ENCODE assay signal across 7 cellular contexts in the genomic region with DNA sequence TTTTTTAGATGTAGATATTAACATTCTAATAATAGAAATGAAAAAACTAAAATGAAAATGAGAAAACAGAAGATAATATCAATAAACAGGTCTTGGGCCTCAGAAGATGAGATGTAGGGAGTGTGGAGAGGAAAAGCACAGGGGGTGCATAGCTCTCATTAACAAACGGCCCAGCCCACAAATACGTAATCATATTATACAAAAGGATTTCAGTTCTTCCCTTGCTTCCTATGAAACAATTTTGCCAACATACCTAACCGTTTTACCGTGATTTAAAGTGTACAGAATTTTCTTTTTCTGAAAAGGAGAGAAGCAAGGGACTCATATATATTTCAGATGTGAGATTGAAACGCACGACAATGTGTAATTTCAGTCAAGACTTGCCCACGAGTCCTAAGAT.
A peak's percentile ranks its signal among the peaks of the same experiment; 100 is the strongest.
DNase-seq lines count a peak whose midpoint lies in the region; ATAC-seq and TF ChIP-seq lines count a peak whose summit lies in the region.

No MANE protein-coding gene starts in this region.

- 2 to 6% methylated on average over 7 of the region's 7 CpGs for WGBS in body of pancreas, 2 donors
- WGBS in lower leg skin, 2 donors, result 2 to 3% methylated on average over 7 of the region's 7 CpGs

- H3K36me3 ChIP-seq in body of pancreas (replicated peaks in 1 of 2; ENCODE audit: insufficient read depth in 1 of 2, low read depth in 2 of 2) (no peaks in the 10 kb centered on the region), mucosa of stomach (ENCODE audit: control insufficient read depth, insufficient read depth, low read length) (no peaks in the 10 kb centered on the region)

- H3K9ac ChIP-seq in mucosa of stomach (ENCODE audit: low read length), result peak overlapping the region; percentile 67

- TF ChIP-seq POLR2A in body of pancreas (IDR thresholded peaks at IDR 0.05) (no peak), lower leg skin (IDR thresholded peaks at IDR 0.05) (no peak)

- H3K4me1 ChIP-seq in body of pancreas, result no peaks in the 10 kb centered on the region
- no peaks in the 10 kb centered on the region for H3K4me1 ChIP-seq in mucosa of stomach (ENCODE audit: control insufficient read depth, insufficient read depth, low read length)

- ATAC-seq in GM18498 (IDR thresholded peaks at IDR 0.05; ENCODE audit: unreplicated experiment), result peak; percentile 35
- no peak for ATAC-seq in body of pancreas
- no peak for ATAC-seq in HG03565 (IDR thresholded peaks at IDR 0.05; ENCODE audit: unreplicated experiment)
- no peak for ATAC-seq in HG02885 (IDR thresholded peaks at IDR 0.05; ENCODE audit: poor library complexity, unreplicated experiment)

- peak overlapping the region in 3 of 4 donors; percentile 32 to 63 (median 50) for H3K27ac ChIP-seq in body of pancreas

- H3K27me3 ChIP-seq in body of pancreas (peaks cover 0 to 22% of the 10 kb centered on the region in 2 donors), mucosa of stomach (ENCODE audit: control insufficient read depth, insufficient read depth, low read length) (no peaks in the 10 kb centered on the region)

- H3K9me3 ChIP-seq in body of pancreas, result peaks cover 0 to 9% (median 0%) of the 10 kb centered on the region in 3 donors
- H3K9me3 ChIP-seq in mucosa of stomach (ENCODE audit: control insufficient read depth, low read length), result no peaks in the 10 kb centered on the region

- TF ChIP-seq CTCF in LNCaP clone FGC (IDR thresholded peaks at IDR 0.05; ENCODE audit: control insufficient read depth, extremely low read depth, insufficient read depth), result no peak
- TF ChIP-seq CTCF in body of pancreas (IDR thresholded peaks at IDR 0.05), result no peak
- no peak for TF ChIP-seq CTCF in lower leg skin (IDR thresholded peaks at IDR 0.05)

- intact Hi-C loops in body of pancreas (cut with DNase I), result no loop called here
- intact Hi-C loops in lower leg skin (cut with DNase I; ENCODE audit: low total_unique reads), result no loop called here

- peak overlapping the region; percentile 67 for H3K4me3 ChIP-seq in LNCaP clone FGC (ENCODE audit: low read depth, low read length)
- H3K4me3 ChIP-seq in body of pancreas, result no peak overlapping the region
- H3K4me3 ChIP-seq in mucosa of stomach (ENCODE audit: low read length), result peak overlapping the region; percentile 48
- no peak overlapping the region for H3K4me3 ChIP-seq in lower leg skin (ENCODE audit: low read depth, poor library complexity, severe bottlenecking)

- DNase-seq in LNCaP clone FGC (ENCODE audit: low read depth) (no peak), body of pancreas (no peak), lower leg skin (ENCODE audit: low spot score in 2 of 2) (no peak)

Comparison
In these comparisons a context has a peak if more than half of its experiments do, and no peak if none do; other contexts are left out.
1. H3K4me3 ChIP-seq: peak in LNCaP clone FGC (single experiment) and mucosa of stomach (single experiment); none in body of pancreas (0 of 2) and lower leg skin (single experiment).